1 cellular context compared by ENCODE assay signal in genomic region chr11:46223252-46223513, GRCh38.
TF ChIP-seq lines count a peak whose summit lies in the region.

No MANE protein-coding gene starts in this region.

TF ChIP-seq in HCT116, 20 proteins besides CTCF, POLR2A, EP300 and RAD21:
- no peak for TF ChIP-seq EZH2 (IDR thresholded peaks at IDR 0.05)
- TF ChIP-seq FOSL1 (IDR thresholded peaks at IDR 0.05; ENCODE audit: low read depth), result no peak
- no peak for TF ChIP-seq MAX (IDR thresholded peaks at IDR 0.05)
- no peak for TF ChIP-seq TCF7L2 (IDR thresholded peaks at IDR 0.05; ENCODE audit: borderline replicate concordance, extremely low read depth, insufficient read depth, insufficient read length)
- no peak for TF ChIP-seq CEBPB (IDR thresholded peaks at IDR 0.05; ENCODE audit: low read depth)
- no peak for TF ChIP-seq EGR1 (IDR thresholded peaks at IDR 0.05; ENCODE audit: low read depth)
- no peak for TF ChIP-seq ZNF274 (IDR thresholded peaks at IDR 0.05; ENCODE audit: low read depth, low read length)
- no peak for TF ChIP-seq SIN3A (IDR thresholded peaks at IDR 0.05; ENCODE audit: low read depth)
- TF ChIP-seq JUND (IDR thresholded peaks at IDR 0.05), result no peak
- TF ChIP-seq EZH2phosphoT487 (IDR thresholded peaks at IDR 0.05; ENCODE audit: borderline replicate concordance), result no peak
- no peak for TF ChIP-seq REST (IDR thresholded peaks at IDR 0.05; ENCODE audit: low read depth)
